1 cellular context compared by ENCODE assay signal in the genomic region with DNA sequence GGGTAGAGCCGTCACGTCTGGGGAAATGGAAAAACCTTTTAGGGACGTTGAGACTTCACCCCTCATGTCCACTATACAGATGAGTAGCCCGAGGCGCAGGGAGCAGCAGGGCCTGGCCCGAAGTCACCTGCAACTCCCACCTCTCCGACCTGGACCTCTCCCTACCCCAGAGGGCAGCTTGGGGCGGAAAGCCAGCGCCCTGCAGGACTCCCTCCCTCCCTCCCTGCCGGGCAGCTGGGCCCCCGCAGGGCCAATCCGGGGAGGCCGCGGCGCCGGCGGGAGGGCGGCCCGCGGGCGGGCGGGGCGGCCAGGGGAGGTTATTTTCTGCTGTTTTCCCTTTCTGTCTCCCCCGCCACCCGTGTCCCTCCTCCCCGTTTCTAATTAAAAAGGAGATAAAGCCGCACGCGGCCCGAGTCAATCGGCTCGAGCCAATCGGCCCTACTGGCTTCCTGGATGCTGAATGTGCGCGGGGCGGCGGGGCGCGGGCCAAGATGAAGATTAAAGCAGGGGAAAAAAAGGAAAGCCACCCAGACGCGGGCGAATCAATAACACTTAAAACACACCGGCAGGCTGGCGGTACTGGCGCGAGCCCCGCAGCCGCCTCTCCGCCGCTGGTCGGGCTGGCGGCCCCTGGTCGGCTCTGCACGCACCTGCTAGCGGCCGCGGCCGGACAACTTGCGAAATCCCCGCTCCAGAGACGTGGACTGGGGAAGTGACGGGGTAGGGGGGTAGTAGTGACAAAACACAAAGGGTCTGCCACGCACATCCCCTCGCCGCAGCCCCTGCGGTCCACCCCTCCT.
TF ChIP-seq lines count a peak whose summit lies in the region.

No MANE protein-coding gene starts in this region.

TF ChIP-seq in neural cell, 6 proteins besides CTCF, POLR2A, EP300 and RAD21 (continued from another document):
- TF ChIP-seq, protein P1, sequence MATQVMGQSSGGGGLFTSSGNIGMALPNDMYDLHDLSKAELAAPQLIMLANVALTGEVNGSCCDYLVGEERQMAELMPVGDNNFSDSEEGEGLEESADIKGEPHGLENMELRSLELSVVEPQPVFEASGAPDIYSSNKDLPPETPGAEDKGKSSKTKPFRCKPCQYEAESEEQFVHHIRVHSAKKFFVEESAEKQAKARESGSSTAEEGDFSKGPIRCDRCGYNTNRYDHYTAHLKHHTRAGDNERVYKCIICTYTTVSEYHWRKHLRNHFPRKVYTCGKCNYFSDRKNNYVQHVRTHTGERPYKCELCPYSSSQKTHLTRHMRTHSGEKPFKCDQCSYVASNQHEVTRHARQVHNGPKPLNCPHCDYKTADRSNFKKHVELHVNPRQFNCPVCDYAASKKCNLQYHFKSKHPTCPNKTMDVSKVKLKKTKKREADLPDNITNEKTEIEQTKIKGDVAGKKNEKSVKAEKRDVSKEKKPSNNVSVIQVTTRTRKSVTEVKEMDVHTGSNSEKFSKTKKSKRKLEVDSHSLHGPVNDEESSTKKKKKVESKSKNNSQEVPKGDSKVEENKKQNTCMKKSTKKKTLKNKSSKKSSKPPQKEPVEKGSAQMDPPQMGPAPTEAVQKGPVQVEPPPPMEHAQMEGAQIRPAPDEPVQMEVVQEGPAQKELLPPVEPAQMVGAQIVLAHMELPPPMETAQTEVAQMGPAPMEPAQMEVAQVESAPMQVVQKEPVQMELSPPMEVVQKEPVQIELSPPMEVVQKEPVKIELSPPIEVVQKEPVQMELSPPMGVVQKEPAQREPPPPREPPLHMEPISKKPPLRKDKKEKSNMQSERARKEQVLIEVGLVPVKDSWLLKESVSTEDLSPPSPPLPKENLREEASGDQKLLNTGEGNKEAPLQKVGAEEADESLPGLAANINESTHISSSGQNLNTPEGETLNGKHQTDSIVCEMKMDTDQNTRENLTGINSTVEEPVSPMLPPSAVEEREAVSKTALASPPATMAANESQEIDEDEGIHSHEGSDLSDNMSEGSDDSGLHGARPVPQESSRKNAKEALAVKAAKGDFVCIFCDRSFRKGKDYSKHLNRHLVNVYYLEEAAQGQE (IDR thresholded peaks at IDR 0.05; ENCODE audit: borderline replicate concordance), result no peak
